1 cellular context compared by ENCODE assay signal in genomic region chr6:106444777-106445507, GRCh38.
A peak's percentile ranks its signal among the peaks of the same experiment; 100 is the strongest.
TF ChIP-seq lines count a peak whose summit lies in the region.

No MANE protein-coding gene starts in this region.

TF ChIP-seq in K562, 482 proteins besides CTCF, POLR2A, EP300 and RAD21 (continued from another document and continues in another):
- peak in 1 of 2 experiments; percentile 55; a peak in 1 of 4 replicates for TF ChIP-seq ARNT (IDR thresholded peaks at IDR 0.05)
- no peak for TF ChIP-seq ZBTB11 (CRISPR knock-in tag; IDR thresholded peaks at IDR 0.05)
- TF ChIP-seq CTBP1 (IDR thresholded peaks at IDR 0.05; ENCODE audit: borderline replicate concordance) = 0 out of 2 replicates have a peak, but pooled peaks have one; percentile 40
- no peak for TF ChIP-seq ZNF318 (IDR thresholded peaks at IDR 0.05; ENCODE audit: borderline replicate concordance in 1 of 2, low read depth in 1 of 2)
- no peak for TF ChIP-seq PURB (CRISPR knock-in tag; IDR thresholded peaks at IDR 0.05; ENCODE audit: low read depth)
- no peak for TF ChIP-seq KAT7 (CRISPR knock-in tag; IDR thresholded peaks at IDR 0.05; ENCODE audit: borderline replicate concordance)
- peak in 1 of 3 experiments; percentile 64 for TF ChIP-seq YY1 (IDR thresholded peaks at IDR 0.05; ENCODE audit: borderline replicate concordance in 1 of 3, control insufficient read depth in 1 of 3, extremely low read depth in 1 of 3, insufficient read depth in 3 of 3, insufficient read length in 1 of 3, insufficient replicate concordance in 2 of 3, low read depth in 1 of 3, low read length in 2 of 3)
- TF ChIP-seq HBP1 (CRISPR knock-in tag; IDR thresholded peaks at IDR 0.05) = peak; percentile 58; the same call in 1 of the 2 replicates
- TF ChIP-seq SNIP1 (IDR thresholded peaks at IDR 0.05; ENCODE audit: low read depth) = no peak
- TF ChIP-seq OTX1 (CRISPR knock-in tag; IDR thresholded peaks at IDR 0.05) = no peak
- peak; percentile 64 for TF ChIP-seq RFX1 (IDR thresholded peaks at IDR 0.05)
- no peak for TF ChIP-seq TEAD2 (tag; IDR thresholded peaks at IDR 0.05)
- no peak for TF ChIP-seq U2AF1 (optimal IDR thresholded peaks at IDR 0.05; ENCODE audit: low read depth, low read length)
- no peak for TF ChIP-seq ZNF324 (CRISPR knock-in tag; IDR thresholded peaks at IDR 0.05)
- TF ChIP-seq TFAP4 (CRISPR knock-in tag; IDR thresholded peaks at IDR 0.05; ENCODE audit: borderline replicate concordance) = no peak
- TF ChIP-seq ZSCAN29 (IDR thresholded peaks at IDR 0.05) = no peak
- TF ChIP-seq NR2F6 (CRISPR knock-in tag; IDR thresholded peaks at IDR 0.05) = no peak
- no peak for TF ChIP-seq MYNN (IDR thresholded peaks at IDR 0.05)
- TF ChIP-seq MYNN (CRISPR knock-in tag; IDR thresholded peaks at IDR 0.05) = no peak
- TF ChIP-seq PATZ1 (CRISPR knock-in tag; IDR thresholded peaks at IDR 0.05; ENCODE audit: borderline replicate concordance) = no peak
- TF ChIP-seq TCF15 (CRISPR knock-in tag; IDR thresholded peaks at IDR 0.05) = no peak
- 0 out of 2 replicates have a peak, but pooled peaks have one; percentile 13 for TF ChIP-seq RB1 (IDR thresholded peaks at IDR 0.05; ENCODE audit: low read depth)
- no peak for TF ChIP-seq JUNB (CRISPR knock-in tag; conservative IDR thresholded peaks at IDR 0.05)
- TF ChIP-seq HOMEZ (CRISPR knock-in tag; IDR thresholded peaks at IDR 0.05) = no peak
- TF ChIP-seq MAFK (IDR thresholded peaks at IDR 0.05; ENCODE audit: low read length) = peak; percentile 21; the same call in 1 of the 2 replicates
- TF ChIP-seq AFF1 (IDR thresholded peaks at IDR 0.05; ENCODE audit: low read depth in 1 of 2, partially characterized antibody in 2 of 2) = no peak
- TF ChIP-seq SMC3 (conservative IDR thresholded peaks at IDR 0.05; ENCODE audit: insufficient read depth, low read depth, low read length) = peak; percentile 54
- 0 out of 2 replicates have a peak, but pooled peaks have one; percentile 10 for TF ChIP-seq MAFF (IDR thresholded peaks at IDR 0.05; ENCODE audit: low read length)
- no peak for TF ChIP-seq ZNF384 (IDR thresholded peaks at IDR 0.05; ENCODE audit: low read depth, low read length)
- no peak for TF ChIP-seq FOSL1 (tag; conservative IDR thresholded peaks at IDR 0.05)
- peak; percentile 51; the same call in 1 of the 2 replicates for TF ChIP-seq ELF1 (tag; IDR thresholded peaks at IDR 0.05)
- no peak for TF ChIP-seq ZNF395 (CRISPR knock-in tag; IDR thresholded peaks at IDR 0.05)
- TF ChIP-seq FOXP1 (CRISPR knock-in tag; IDR thresholded peaks at IDR 0.05) = no peak
- TF ChIP-seq CHD1 (IDR thresholded peaks at IDR 0.05; ENCODE audit: low read length) = no peak
